8 cellular contexts compared by ENCODE assay signal in genomic region chr15:86229306-86229705, GRCh38.
"Had no signal": no experiment of that assay in that cellular context is flagged by ENCODE, and none has a peak within 500 bp of the region (broad histone marks: within the 10 kb centered on the region; RNA-seq: fewer than 3 reads in every experiment).

No MANE protein-coding gene starts in this region.

- H3K4me3 ChIP-seq: K562 had no signal

- H3K27ac Mint-ChIP-seq: IgD-negative memory B cell had no signal

- H3K4me1 Mint-ChIP-seq: IgD-negative memory B cell had no signal

- ATAC-seq: HepG2, K562 had no signal

- H3K4me2 ChIP-seq: KMS-11 had no signal

- DNase-seq: IMR-90, KBM-7, KG1 had no signal

- H3K9ac ChIP-seq: KMS-11 had no signal

- H3K27ac ChIP-seq: HL-60, KMS-11 had no signal

- H3K36me3 Mint-ChIP-seq: IgD-negative memory B cell had no signal
